In genomic region chr1:218642033-218642954, GRCh38 we compare ENCODE assay signal across 18 cellular contexts.
DNase-seq lines count a peak whose midpoint lies in the region; ATAC-seq and TF ChIP-seq lines count a peak whose summit lies in the region.
"Had no signal": no experiment of that assay in that cellular context is flagged by ENCODE, and none has a peak within 500 bp of the region (broad histone marks: within the 10 kb centered on the region; RNA-seq: fewer than 3 reads in every experiment).

No MANE protein-coding gene starts in this region.

- H3K36me3 ChIP-seq in endodermal cell (ENCODE audit: control insufficient read depth, insufficient read depth, low read length) (no peaks in the 10 kb centered on the region), neuronal stem cell (replicated peaks in 1 of 2; ENCODE audit: control insufficient read depth in 2 of 2, insufficient read depth in 2 of 2, low read length in 2 of 2) (no peaks in the 10 kb centered on the region)

- H3K4me3 Mint-ChIP-seq in endodermal cell: no peak overlapping the region
- H3K4me3 Mint-ChIP-seq: activated CD4-positive, alpha-beta T cell treated with anti-CD3 and anti-CD28 coated beads for 36 hours; B cell; HFFc6 had no signal

- no peak overlapping the region for H2BK15ac ChIP-seq in neuronal stem cell (ENCODE audit: low read length)

- peak overlapping the region; percentile 24 for H4K8ac ChIP-seq in neuronal stem cell (ENCODE audit: low read depth, low read length)

- peak overlapping the region; percentile 92 for H2BK12ac ChIP-seq in neuronal stem cell (ENCODE audit: low read length)

- H3K4me1 ChIP-seq in endodermal cell (ENCODE audit: control insufficient read depth, insufficient read depth, low read length) (no peaks in the 10 kb centered on the region), neuronal stem cell (ENCODE audit: control insufficient read depth in 2 of 2, insufficient read depth in 1 of 2, low read depth in 1 of 2, low read length in 2 of 2) (peaks cover 0 to 1% of the 10 kb centered on the region in 2 donors)

- no peak overlapping the region for H3K4me2 ChIP-seq in neuronal stem cell (ENCODE audit: insufficient read depth, low read length, poor library complexity, severe bottlenecking)

- H3K79me1 ChIP-seq in neuronal stem cell (ENCODE audit: low read depth, low read length): no peaks in the 10 kb centered on the region

- H2AFZ ChIP-seq in neuronal stem cell (ENCODE audit: low read length): peak overlapping the region; percentile 41

- H2AK5ac ChIP-seq in neuronal stem cell (ENCODE audit: low read depth, low read length): no peak overlapping the region

- no peaks in the 10 kb centered on the region for H3K27me3 ChIP-seq in endodermal cell (ENCODE audit: control insufficient read depth, insufficient read depth, low read length, poor library complexity, severe bottlenecking)
- H3K27me3 ChIP-seq in neuronal stem cell (ENCODE audit: control insufficient read depth in 3 of 3, insufficient read depth in 3 of 3, low read depth in 1 of 3, low read length in 3 of 3): no peaks in the 10 kb centered on the region

- H2BK5ac ChIP-seq in neuronal stem cell (ENCODE audit: low read length): no peak overlapping the region

- no peak for TF ChIP-seq CTCF in AG10803 (conservative IDR thresholded peaks at IDR 0.05; ENCODE audit: low read length)
- no peak for TF ChIP-seq CTCF in endodermal cell (conservative IDR thresholded peaks at IDR 0.05)
- no peak for TF ChIP-seq CTCF in GM13976 (IDR thresholded peaks at IDR 0.05; ENCODE audit: borderline replicate concordance, control extremely low read depth, extremely low read depth, insufficient read depth, missing control alignments)

- H3K27me3 Mint-ChIP-seq in endodermal cell (ENCODE audit: insufficient read depth): no peaks in the 10 kb centered on the region
- H3K27me3 Mint-ChIP-seq: activated CD4-positive, alpha-beta T cell treated with anti-CD3 and anti-CD28 coated beads for 36 hours; B cell had no signal

- ATAC-seq in HG02763 (IDR thresholded peaks at IDR 0.05; ENCODE audit: unreplicated experiment): no peak
- ATAC-seq: activated CD4-positive, alpha-beta T cell treated with anti-CD3 and anti-CD28 coated beads for 36 hours had no signal

- H3K4ac ChIP-seq in neuronal stem cell (ENCODE audit: low read length): no peak overlapping the region

- H3K18ac ChIP-seq in neuronal stem cell (ENCODE audit: low read length): peak overlapping the region; percentile 67

- H3K9me3 ChIP-seq in endodermal cell (ENCODE audit: control insufficient read depth, low read length): peaks cover 6% of the 10 kb centered on the region
- peaks cover 0 to 6% of the 10 kb centered on the region in 2 donors for H3K9me3 ChIP-seq in neuronal stem cell (replicated peaks in 1 of 2; ENCODE audit: control insufficient read depth in 2 of 2, insufficient read depth in 1 of 2, low read depth in 1 of 2, low read length in 2 of 2)

- DNase-seq in AG10803 (ENCODE audit: low read depth): peak; percentile 62
- peak; percentile 10 for DNase-seq in LHCN-M2 (ENCODE audit: low read depth)
- no peak for DNase-seq in endodermal cell
- DNase-seq in neuronal stem cell (ENCODE audit: low spot score): no peak
- DNase-seq in GM13976 (ENCODE audit: low spot score): no peak
- DNase-seq in GM19238 (ENCODE audit: insufficient read length, low spot score): no peak
- no peak for DNase-seq in NCI-H1436 (lab: John Stamatoyannopoulos, UW)
- DNase-seq: activated CD4-positive, alpha-beta T cell treated with anti-CD3 and anti-CD28 coated beads for 36 hours; activated T-cell treated with anti-CD3 and anti-CD28 coated beads for 4 hours; cerebellar nuclear complex; DMS79; HFFc6; NCI-H1092 treated with DMSO at 0.1 percent for 48 hours; NCI-H345; stimulated activated CD4-positive, alpha-beta T cell treated with anti-CD3 and anti-CD28 coated beads, Interleukin-15, amount 100 ng/mL, for 24 hours; T-helper 1 cell had no signal

- no peak overlapping the region for H2BK120ac ChIP-seq in neuronal stem cell (ENCODE audit: low read depth, low read length)

- in situ Hi-C loops in GM13976 (cut with MboI; ENCODE audit: low sequenced_read_pairs, unreplicated experiment): no loop called here

- no peak overlapping the region for H3K9ac ChIP-seq in endodermal cell (ENCODE audit: extremely low read depth, low read length, poor library complexity, severe bottlenecking)
- H3K9ac ChIP-seq in neuronal stem cell (ENCODE audit: low read depth, low read length, poor library complexity): no peak overlapping the region

- H4K91ac ChIP-seq in neuronal stem cell (ENCODE audit: low read depth, low read length, poor library complexity): no peak overlapping the region

- peaks cover 3% of the 10 kb centered on the region for H3K4me1 Mint-ChIP-seq in endodermal cell
- H3K4me1 Mint-ChIP-seq: activated CD4-positive, alpha-beta T cell treated with anti-CD3 and anti-CD28 coated beads for 36 hours; B cell had no signal

- no peak overlapping the region for H3K14ac ChIP-seq in neuronal stem cell (ENCODE audit: low read length)

- H3K23ac ChIP-seq in neuronal stem cell (ENCODE audit: low read depth, low read length, poor library complexity): no peak overlapping the region

- peaks cover 2% of the 10 kb centered on the region for H3K9me3 Mint-ChIP-seq in endodermal cell
- H3K9me3 Mint-ChIP-seq: HFFc6 had no signal

- WGBS in endodermal cell (ENCODE audit: insufficient coverage in 1 of 2, insufficient read length in 1 of 2), 2 experiments: 93 to 95% methylated on average over 3 to 7 of the region's 7 CpGs
- no CpG with 5 or more reads among the region's 7 CpGs for WGBS in neuronal stem cell (ENCODE audit: extremely low coverage in 2 of 2, insufficient read length in 2 of 2, insufficient replicate concordance in 1 of 2), 2 donors

- H3K4me3 ChIP-seq in AG10803 (ENCODE audit: low read length) (no peak overlapping the region), endodermal cell (ENCODE audit: low read length) (no peak overlapping the region), neuronal stem cell (ENCODE audit: low read length in 2 of 2) (no peak overlapping the region)

- no peaks in the 10 kb centered on the region for H3K36me3 Mint-ChIP-seq in endodermal cell (ENCODE audit: low read depth)

- H3K27ac ChIP-seq in endodermal cell (ENCODE audit: low read depth, low read length): no peak overlapping the region
- no peak overlapping the region for H3K27ac ChIP-seq in neuronal stem cell (replicated peaks; ENCODE audit: low read length)

- H3K27ac Mint-ChIP-seq in endodermal cell: peak overlapping the region; percentile 34
- H3K27ac Mint-ChIP-seq: activated CD4-positive, alpha-beta T cell treated with anti-CD3 and anti-CD28 coated beads for 36 hours; B cell; HFFc6 had no signal

Comparison
In these comparisons a context has a peak if more than half of its experiments do, and no peak if none do; other contexts are left out.
1. DNase-seq: peak in AG10803 (single experiment) and LHCN-M2 (single experiment); none in endodermal cell (single experiment), neuronal stem cell (single experiment), GM13976 (single experiment), GM19238 (single experiment) and NCI-H1436 (single experiment).